ENCODE assay signal across 1 cellular context in the genomic region with DNA sequence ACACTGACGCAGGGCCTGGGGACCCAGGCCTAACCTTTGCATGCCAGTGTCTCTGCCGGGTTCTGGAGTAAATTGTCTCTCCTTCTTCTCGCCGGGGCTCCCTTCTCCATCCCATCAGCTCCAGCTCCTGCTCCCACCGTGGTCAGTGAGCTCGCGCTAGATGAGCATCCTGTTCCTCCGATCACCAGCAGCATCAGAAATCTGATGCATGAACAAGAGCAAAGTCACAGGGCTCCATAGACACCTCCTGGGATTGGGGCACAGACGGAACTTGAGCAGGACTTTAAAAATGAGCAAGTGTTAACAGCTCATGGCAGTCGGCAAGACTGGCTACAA.
TF ChIP-seq lines count a peak whose summit lies in the region.

No MANE protein-coding gene starts in this region.

TF ChIP-seq in WTC11, 78 proteins besides CTCF, POLR2A, EP300 and RAD21 (continued from another document):
- TF ChIP-seq, protein P1, sequence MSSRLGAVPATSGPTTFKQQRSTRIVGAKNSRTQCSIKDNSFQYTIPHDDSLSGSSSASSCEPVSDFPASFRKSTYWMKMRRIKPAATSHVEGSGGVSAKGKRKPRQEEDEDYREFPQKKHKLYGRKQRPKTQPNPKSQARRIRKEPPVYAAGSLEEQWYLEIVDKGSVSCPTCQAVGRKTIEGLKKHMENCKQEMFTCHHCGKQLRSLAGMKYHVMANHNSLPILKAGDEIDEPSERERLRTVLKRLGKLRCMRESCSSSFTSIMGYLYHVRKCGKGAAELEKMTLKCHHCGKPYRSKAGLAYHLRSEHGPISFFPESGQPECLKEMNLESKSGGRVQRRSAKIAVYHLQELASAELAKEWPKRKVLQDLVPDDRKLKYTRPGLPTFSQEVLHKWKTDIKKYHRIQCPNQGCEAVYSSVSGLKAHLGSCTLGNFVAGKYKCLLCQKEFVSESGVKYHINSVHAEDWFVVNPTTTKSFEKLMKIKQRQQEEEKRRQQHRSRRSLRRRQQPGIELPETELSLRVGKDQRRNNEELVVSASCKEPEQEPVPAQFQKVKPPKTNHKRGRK (CRISPR knock-in tag; IDR thresholded peaks at IDR 0.05; ENCODE audit: borderline replicate concordance), result no peak
- TF ChIP-seq SOX15 (CRISPR knock-in tag; IDR thresholded peaks at IDR 0.05), result no peak
- TF ChIP-seq TEAD4 (CRISPR knock-in tag; IDR thresholded peaks at IDR 0.05), result no peak
- TF ChIP-seq, protein P2, sequence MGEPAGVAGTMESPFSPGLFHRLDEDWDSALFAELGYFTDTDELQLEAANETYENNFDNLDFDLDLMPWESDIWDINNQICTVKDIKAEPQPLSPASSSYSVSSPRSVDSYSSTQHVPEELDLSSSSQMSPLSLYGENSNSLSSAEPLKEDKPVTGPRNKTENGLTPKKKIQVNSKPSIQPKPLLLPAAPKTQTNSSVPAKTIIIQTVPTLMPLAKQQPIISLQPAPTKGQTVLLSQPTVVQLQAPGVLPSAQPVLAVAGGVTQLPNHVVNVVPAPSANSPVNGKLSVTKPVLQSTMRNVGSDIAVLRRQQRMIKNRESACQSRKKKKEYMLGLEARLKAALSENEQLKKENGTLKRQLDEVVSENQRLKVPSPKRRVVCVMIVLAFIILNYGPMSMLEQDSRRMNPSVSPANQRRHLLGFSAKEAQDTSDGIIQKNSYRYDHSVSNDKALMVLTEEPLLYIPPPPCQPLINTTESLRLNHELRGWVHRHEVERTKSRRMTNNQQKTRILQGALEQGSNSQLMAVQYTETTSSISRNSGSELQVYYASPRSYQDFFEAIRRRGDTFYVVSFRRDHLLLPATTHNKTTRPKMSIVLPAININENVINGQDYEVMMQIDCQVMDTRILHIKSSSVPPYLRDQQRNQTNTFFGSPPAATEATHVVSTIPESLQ (CRISPR knock-in tag; IDR thresholded peaks at IDR 0.05), result no peak
- no peak for TF ChIP-seq ZBTB21 (CRISPR knock-in tag; IDR thresholded peaks at IDR 0.05; ENCODE audit: borderline replicate concordance)
- TF ChIP-seq, protein P3, sequence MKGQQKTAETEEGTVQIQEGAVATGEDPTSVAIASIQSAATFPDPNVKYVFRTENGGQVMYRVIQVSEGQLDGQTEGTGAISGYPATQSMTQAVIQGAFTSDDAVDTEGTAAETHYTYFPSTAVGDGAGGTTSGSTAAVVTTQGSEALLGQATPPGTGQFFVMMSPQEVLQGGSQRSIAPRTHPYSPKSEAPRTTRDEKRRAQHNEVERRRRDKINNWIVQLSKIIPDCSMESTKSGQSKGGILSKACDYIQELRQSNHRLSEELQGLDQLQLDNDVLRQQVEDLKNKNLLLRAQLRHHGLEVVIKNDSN (CRISPR knock-in tag; IDR thresholded peaks at IDR 0.05), result no peak
- TF ChIP-seq NFATC4 (CRISPR knock-in tag; IDR thresholded peaks at IDR 0.05), result no peak
- TF ChIP-seq, protein P4, sequence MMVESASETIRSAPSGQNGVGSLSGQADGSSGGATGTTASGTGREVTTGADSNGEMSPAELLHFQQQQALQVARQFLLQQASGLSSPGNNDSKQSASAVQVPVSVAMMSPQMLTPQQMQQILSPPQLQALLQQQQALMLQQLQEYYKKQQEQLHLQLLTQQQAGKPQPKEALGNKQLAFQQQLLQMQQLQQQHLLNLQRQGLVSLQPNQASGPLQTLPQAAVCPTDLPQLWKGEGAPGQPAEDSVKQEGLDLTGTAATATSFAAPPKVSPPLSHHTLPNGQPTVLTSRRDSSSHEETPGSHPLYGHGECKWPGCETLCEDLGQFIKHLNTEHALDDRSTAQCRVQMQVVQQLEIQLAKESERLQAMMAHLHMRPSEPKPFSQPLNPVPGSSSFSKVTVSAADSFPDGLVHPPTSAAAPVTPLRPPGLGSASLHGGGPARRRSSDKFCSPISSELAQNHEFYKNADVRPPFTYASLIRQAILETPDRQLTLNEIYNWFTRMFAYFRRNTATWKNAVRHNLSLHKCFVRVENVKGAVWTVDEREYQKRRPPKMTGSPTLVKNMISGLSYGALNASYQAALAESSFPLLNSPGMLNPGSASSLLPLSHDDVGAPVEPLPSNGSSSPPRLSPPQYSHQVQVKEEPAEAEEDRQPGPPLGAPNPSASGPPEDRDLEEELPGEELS (CRISPR knock-in tag; IDR thresholded peaks at IDR 0.05), result no peak
